In the genomic region with DNA sequence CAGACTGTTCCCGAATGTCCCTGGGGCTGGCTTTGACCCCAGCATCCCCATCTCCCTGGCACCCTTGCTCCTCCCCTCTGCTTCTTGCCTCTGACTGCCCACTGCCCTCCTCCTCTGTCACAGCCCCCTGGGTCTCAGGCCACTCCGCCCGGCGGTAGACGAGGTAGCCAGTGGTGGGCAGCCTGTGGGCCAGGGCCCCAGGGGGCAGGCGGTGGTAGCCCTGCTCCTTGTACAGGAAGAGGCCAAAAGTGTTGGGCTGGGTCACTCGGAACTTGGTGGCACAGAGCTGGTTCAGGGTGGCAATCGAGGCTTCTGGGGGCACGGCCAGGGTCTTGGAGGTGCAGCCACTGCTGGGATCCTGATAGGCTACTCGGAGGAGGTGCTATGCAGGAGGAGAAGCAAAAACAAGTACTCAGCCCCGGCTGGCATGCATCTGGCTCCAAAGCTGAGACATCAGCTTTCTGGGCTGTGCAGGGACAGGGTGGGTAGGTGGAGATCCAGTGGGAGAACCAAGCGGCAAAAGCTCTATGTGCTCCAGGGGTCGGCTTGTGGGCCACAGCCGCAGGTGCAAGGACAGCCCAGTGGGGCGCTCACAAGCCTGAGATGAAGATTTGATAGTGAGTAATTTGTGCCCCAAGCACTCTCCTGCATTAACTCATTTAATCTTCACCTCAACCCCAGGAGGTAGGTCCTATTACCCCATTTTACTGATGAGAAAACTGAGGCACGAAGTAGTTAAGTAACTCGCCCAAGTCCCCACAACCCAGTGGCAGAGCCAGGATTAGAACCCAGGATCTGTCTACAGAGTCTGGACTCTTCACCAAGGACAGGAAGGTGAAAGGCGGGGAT, we compare ENCODE assay signal across 15 cellular contexts. TPM values are rescaled to one million over a fixed set of nuclear protein-coding genes. Genes with fewer than 3 reads are reported as not detected.
"Had no signal": no experiment of that assay in that cellular context is flagged by ENCODE, and none has a peak within 500 bp of the region (broad histone marks: within the 10 kb centered on the region; RNA-seq: fewer than 3 reads in every experiment).

No MANE protein-coding gene starts in this region.

- H3K9me3 ChIP-seq: ovary, transverse colon had no signal

- ATAC-seq: activated T-helper 17 cell treated with anti-CD3 and anti-CD28 coated beads, Interleukin-2, amount 50 U/mL, for 72 hours; esophagus mucosa; left ventricle myocardium superior had no signal

- H3K9me3 Mint-ChIP-seq: activated T-helper 17 cell treated with anti-CD3 and anti-CD28 coated beads, Interleukin-2, amount 50 U/mL, for 72 hours; T-helper 1 cell treated with Interleukin-12 subunit alpha and Interleukin-12 subunit beta and Interleukin-4 antibody, amounts not matched to agents 30 μg/mL and 1 μg/mL, for 36 hours had no signal

- H3K4me3 ChIP-seq: ovary, skin epidermis, transverse colon had no signal

- H3K27me3 ChIP-seq: brain microvascular endothelial cell, ovary, transverse colon had no signal

- DNase-seq: activated CD4-positive, alpha-beta T cell treated with anti-CD3 and anti-CD28 coated beads for 48 hours; activated naive CD4-positive, alpha-beta T cell treated with anti-CD3 and anti-CD28 coated beads, Interleukin-2, amount 50 U/mL, for 16 hours; activated T-cell treated with anti-CD3 and anti-CD28 coated beads for 4 hours; amniotic stem cell; brain microvascular endothelial cell; retina; transverse colon had no signal

- H3K36me3 ChIP-seq: ovary, transverse colon had no signal

- H3K27ac Mint-ChIP-seq: activated T-helper 17 cell treated with anti-CD3 and anti-CD28 coated beads, Interleukin-2, amount 50 U/mL, for 72 hours; T-helper 1 cell treated with Interleukin-12 subunit alpha and Interleukin-12 subunit beta and Interleukin-4 antibody, amounts not matched to agents 30 μg/mL and 1 μg/mL, for 36 hours had no signal

- H3K27me3 Mint-ChIP-seq: activated T-helper 17 cell treated with anti-CD3 and anti-CD28 coated beads, Interleukin-2, amount 50 U/mL, for 72 hours had no signal

- FAIRE-seq: endometrium had no signal

- H3K27ac ChIP-seq: brain microvascular endothelial cell, ovary, transverse colon had no signal

- H3K4me3 Mint-ChIP-seq: activated T-helper 17 cell treated with anti-CD3 and anti-CD28 coated beads, Interleukin-2, amount 50 U/mL, for 72 hours; T-helper 1 cell treated with Interleukin-12 subunit alpha and Interleukin-12 subunit beta and Interleukin-4 antibody, amounts not matched to agents 30 μg/mL and 1 μg/mL, for 36 hours had no signal

RNA-seq across cellular contexts. Expression of gene CD248, which starts 15.8 kb away (rescaled TPM):
- total RNA-seq: activated T-helper 17 cell treated with anti-CD3 and anti-CD28 coated beads, Interleukin-2, amount 50 U/mL, for 72 hours had no signal
- polyA plus RNA-seq: neural cell had no signal
